Comparison of ENCODE assay signal across 10 cellular contexts in genomic region chr12:32120419-32120818, GRCh38. TPM values are rescaled to one million over a fixed set of nuclear protein-coding genes. Genes with fewer than 3 reads are reported as not detected.
DNase-seq lines count a peak whose midpoint lies in the region; ATAC-seq and TF ChIP-seq lines count a peak whose summit lies in the region.
"Had no signal": no experiment of that assay in that cellular context is flagged by ENCODE, and none has a peak within 500 bp of the region (broad histone marks: within the 10 kb centered on the region; RNA-seq: fewer than 3 reads in every experiment).

No MANE protein-coding gene starts in this region.

- H3K36me3 ChIP-seq in heart left ventricle = no peaks in the 10 kb centered on the region

- DNase-seq in GM10266 (ENCODE audit: extremely low spot score) = peak; percentile 42
- peak; percentile 41 for DNase-seq in amniotic epithelial cell (ENCODE audit: low read depth)
- DNase-seq in ureter (ENCODE audit: low spot score) = no peak
- no peak for DNase-seq in germinal center (ENCODE audit: low spot score)
- no peak for DNase-seq in heart left ventricle
- no peak for DNase-seq in activated CD4-positive, alpha-beta T cell treated with anti-CD3 and anti-CD28 coated beads, Interleukin-2, amount 50 U/mL, for 1 hour

- ATAC-seq in GM19468 (IDR thresholded peaks at IDR 0.05; ENCODE audit: extremely low read depth, unreplicated experiment) (peak; percentile 48), HG03139 (IDR thresholded peaks at IDR 0.05; ENCODE audit: unreplicated experiment) (peak; percentile 51), heart left ventricle (no peak)
- ATAC-seq: Panc1 had no signal

- no peaks in the 10 kb centered on the region for H3K9me3 ChIP-seq in heart left ventricle

- TF ChIP-seq CTCF in GM10266 (IDR thresholded peaks at IDR 0.05; ENCODE audit: control insufficient read depth, insufficient read depth, low read depth, missing control alignments) = no peak
- no peak for TF ChIP-seq CTCF in heart left ventricle (IDR thresholded peaks at IDR 0.05)

- H3K4me1 ChIP-seq in heart left ventricle = peaks cover 0 to 20% (median 11%) of the 10 kb centered on the region in 12 donors

- no peak for TF ChIP-seq POLR2A in heart left ventricle (IDR thresholded peaks at IDR 0.05)

- intact Hi-C loops in heart left ventricle (cut with DNase I) = no loop called here

- no peak overlapping the region for H3K27ac ChIP-seq in heart left ventricle
- H3K27ac ChIP-seq: epithelial cell of prostate had no signal

- no peaks in the 10 kb centered on the region for H3K27me3 ChIP-seq in heart left ventricle

- no peak overlapping the region for H3K4me3 ChIP-seq in heart left ventricle

- 67 to 69% (median 68%) methylated on average over 2 of the region's 2 CpGs for WGBS in heart left ventricle, 4 donors

RNA-seq across cellular contexts. Expression of gene BICD1, which starts 13.8 kb away (rescaled TPM):
- total RNA-seq in ureter = 32.9 TPM
- total RNA-seq in heart left ventricle = 10 to 100 TPM in 4 of 9 donors, 1 to 10 TPM in 5; 2.1 to 16.3 (median 8.9) TPM
- 1 to 10 TPM; 3.8 to 5.7 TPM for polyA plus RNA-seq in heart left ventricle

Comparison
In these comparisons a context has a peak if more than half of its experiments do, and no peak if none do; other contexts are left out.
1. DNase-seq: peak in GM10266 (single experiment) and amniotic epithelial cell (single experiment); none in ureter (single experiment), germinal center (single experiment), heart left ventricle (0 of 5) and activated CD4-positive, alpha-beta T cell treated with anti-CD3 and anti-CD28 coated beads, Interleukin-2, amount 50 U/mL, for 1 hour (single experiment).
2. ATAC-seq: peak in GM19468 (single experiment) and HG03139 (single experiment); none in heart left ventricle (0 of 4).